Comparison of ENCODE assay signal across 27 cellular contexts in genomic region chr16:52296070-52296469, GRCh38.
"Had no signal": no experiment of that assay in that cellular context is flagged by ENCODE, and none has a peak within 500 bp of the region (broad histone marks: within the 10 kb centered on the region; RNA-seq: fewer than 3 reads in every experiment).

No MANE protein-coding gene starts in this region.

- H3K36me3 ChIP-seq: left lung, lower lobe of right lung, pancreas, prostate gland, sigmoid colon, spleen, tibial nerve, upper lobe of left lung, vagina had no signal

- DNase-seq: hypothalamus; immature natural killer cell; kidney; left colon; left lung; lower lobe of right lung; mammary epithelial cell; mesenchymal stem cell; naive thymus-derived CD8-positive, alpha-beta T cell; nucleus accumbens; pancreas; posterior cingulate gyrus; retina; right cardiac atrium; sigmoid colon; small intestine; spleen; stimulated activated CD4-positive, alpha-beta T cell treated with anti-CD3 and anti-CD28 coated beads, Interleukin-4, amount 100 ng/mL, for 24 hours; stimulated activated CD8-positive, alpha-beta memory T cell treated with anti-CD3 and anti-CD28 coated beads, Interleukin-4, amount 100 ng/mL, for 48 hours; stimulated activated naive CD4-positive, alpha-beta T cell treated with Interleukin-2 at 50 U/mL for 16 hours; stimulated activated naive CD8-positive, alpha-beta T cell treated with anti-CD3 and anti-CD28 coated beads, Interleukin-15, amount 100 ng/mL, for 72 hours; substantia nigra; upper lobe of left lung had no signal

- H3K27ac ChIP-seq: left lung, lower lobe of right lung, pancreas, prostate gland, sigmoid colon, spleen, tibial nerve, upper lobe of left lung, vagina had no signal

- H3K4me1 ChIP-seq: left lung, lower lobe of right lung, prostate gland, sigmoid colon, spleen, tibial nerve, upper lobe of left lung, vagina had no signal

- H3K4me3 ChIP-seq: left lung, lower lobe of right lung, pancreas, prostate gland, sigmoid colon, spleen, tibial nerve, upper lobe of left lung, vagina had no signal

- ATAC-seq: left colon; left lung; lower lobe of right lung; naive thymus-derived CD8-positive, alpha-beta T cell; right cardiac atrium; stimulated activated memory B cell treated with anti-CD40 and anti-IgM and Interleukin-4, amounts not matched to agents 10 μg/mL and 1 μg/mL and 100 μg/mL, for 72 hours; stimulated activated naive CD8-positive, alpha-beta T cell treated with anti-CD3 and anti-CD28 coated beads, Interleukin-15, amount 100 ng/mL, for 72 hours had no signal

- FAIRE-seq: kidney, pancreas, small intestine had no signal

- H3K27me3 ChIP-seq: left lung, pancreas, sigmoid colon, spleen, tibial nerve, upper lobe of left lung, vagina had no signal

- H3K9me3 ChIP-seq: left lung, lower lobe of right lung, pancreas, prostate gland, sigmoid colon, tibial nerve, upper lobe of left lung, vagina had no signal
